Comparison of ENCODE assay signal across 1 cellular context in the genomic region with DNA sequence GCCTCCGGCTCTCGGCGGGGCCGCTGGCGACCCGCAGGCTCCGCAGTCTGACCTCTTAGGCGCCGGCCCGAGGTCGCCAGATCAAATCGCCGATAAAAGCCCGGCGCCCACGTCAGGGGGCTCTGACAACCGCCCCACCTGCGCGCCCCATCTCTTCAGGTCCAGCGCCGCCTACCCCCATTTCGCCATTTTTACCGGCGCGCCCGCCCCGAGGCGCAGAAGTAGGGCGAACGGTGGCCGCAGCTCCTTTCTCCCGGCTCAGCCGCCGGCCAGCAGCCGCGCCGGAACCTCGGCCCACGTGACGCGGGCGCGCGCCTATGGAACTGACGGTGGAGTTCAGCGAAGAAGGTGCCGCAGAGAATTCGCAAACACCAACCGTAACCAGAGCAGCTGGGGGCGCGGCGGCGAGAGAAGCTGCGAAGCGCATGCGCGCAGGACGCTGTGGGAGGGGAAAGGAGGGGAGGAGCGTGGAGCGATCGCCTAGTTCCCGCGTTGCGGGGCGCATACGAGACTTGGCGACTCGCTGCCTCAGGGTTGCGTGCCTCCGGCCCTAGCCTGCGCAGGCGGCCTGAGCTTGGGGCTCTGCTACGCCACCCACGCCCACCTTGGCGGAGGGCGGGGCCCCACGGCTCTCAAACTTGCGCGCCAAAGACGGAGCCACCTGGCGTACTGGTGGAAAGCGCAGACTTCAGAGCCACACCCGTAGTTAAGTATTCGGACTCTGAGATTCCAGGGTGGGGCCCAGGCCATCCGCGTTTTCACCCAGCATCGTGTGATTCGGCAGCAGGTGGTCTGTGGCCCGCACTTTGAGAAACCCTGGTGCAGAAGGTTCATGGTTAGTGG.
A peak's percentile ranks its signal among the peaks of the same experiment; 100 is the strongest.
TF ChIP-seq lines count a peak whose summit lies in the region.

A gene with protein sequence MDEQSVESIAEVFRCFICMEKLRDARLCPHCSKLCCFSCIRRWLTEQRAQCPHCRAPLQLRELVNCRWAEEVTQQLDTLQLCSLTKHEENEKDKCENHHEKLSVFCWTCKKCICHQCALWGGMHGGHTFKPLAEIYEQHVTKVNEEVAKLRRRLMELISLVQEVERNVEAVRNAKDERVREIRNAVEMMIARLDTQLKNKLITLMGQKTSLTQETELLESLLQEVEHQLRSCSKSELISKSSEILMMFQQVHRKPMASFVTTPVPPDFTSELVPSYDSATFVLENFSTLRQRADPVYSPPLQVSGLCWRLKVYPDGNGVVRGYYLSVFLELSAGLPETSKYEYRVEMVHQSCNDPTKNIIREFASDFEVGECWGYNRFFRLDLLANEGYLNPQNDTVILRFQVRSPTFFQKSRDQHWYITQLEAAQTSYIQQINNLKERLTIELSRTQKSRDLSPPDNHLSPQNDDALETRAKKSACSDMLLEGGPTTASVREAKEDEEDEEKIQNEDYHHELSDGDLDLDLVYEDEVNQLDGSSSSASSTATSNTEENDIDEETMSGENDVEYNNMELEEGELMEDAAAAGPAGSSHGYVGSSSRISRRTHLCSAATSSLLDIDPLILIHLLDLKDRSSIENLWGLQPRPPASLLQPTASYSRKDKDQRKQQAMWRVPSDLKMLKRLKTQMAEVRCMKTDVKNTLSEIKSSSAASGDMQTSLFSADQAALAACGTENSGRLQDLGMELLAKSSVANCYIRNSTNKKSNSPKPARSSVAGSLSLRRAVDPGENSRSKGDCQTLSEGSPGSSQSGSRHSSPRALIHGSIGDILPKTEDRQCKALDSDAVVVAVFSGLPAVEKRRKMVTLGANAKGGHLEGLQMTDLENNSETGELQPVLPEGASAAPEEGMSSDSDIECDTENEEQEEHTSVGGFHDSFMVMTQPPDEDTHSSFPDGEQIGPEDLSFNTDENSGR (minus strand): TSS at position 418 of the 843 bp plus-strand sequence. CDS start 419 bp downstream, outside the sequence.

TF ChIP-seq in HepG2, 621 proteins besides CTCF, POLR2A, EP300 and RAD21 (continued from another document and continues in another):
- peak; percentile 70 for TF ChIP-seq ARID5B (CRISPR knock-in tag; IDR thresholded peaks at IDR 0.05)
- peak; percentile 72; the same call in 1 of the 2 replicates for TF ChIP-seq ZNF431 (CRISPR knock-in tag; IDR thresholded peaks at IDR 0.05; ENCODE audit: borderline replicate concordance, low read depth)
- peak; percentile 84 to 93 for TF ChIP-seq HMGXB4 (CRISPR knock-in tag; IDR thresholded peaks at IDR 0.05; ENCODE audit: borderline replicate concordance in 1 of 2, low read depth in 1 of 2)
- peak; percentile 94; the same call in 1 of the 2 replicates for TF ChIP-seq ZNF350 (CRISPR knock-in tag; IDR thresholded peaks at IDR 0.05; ENCODE audit: borderline replicate concordance, low read depth)
- TF ChIP-seq ZNF335 (CRISPR knock-in tag; IDR thresholded peaks at IDR 0.05), result peak; percentile 75; the same call in 1 of the 2 replicates
- TF ChIP-seq SP140L (CRISPR knock-in tag; IDR thresholded peaks at IDR 0.05; ENCODE audit: borderline replicate concordance), result no peak; the same call in 1 of the 2 replicates
- TF ChIP-seq DRAP1 (CRISPR knock-in tag; IDR thresholded peaks at IDR 0.05), result peak; percentile 71
- peak; percentile 88 for TF ChIP-seq PHF21A (CRISPR knock-in tag; IDR thresholded peaks at IDR 0.05)
- TF ChIP-seq TRIM24 (CRISPR knock-in tag; IDR thresholded peaks at IDR 0.05), result no peak
- no peak for TF ChIP-seq FOXA1 (IDR thresholded peaks at IDR 0.05)
- peak; percentile 55; the same call in 1 of the 2 replicates for TF ChIP-seq FOXA1 (CRISPR knock-in tag; IDR thresholded peaks at IDR 0.05)
- TF ChIP-seq RARA (CRISPR knock-in tag; IDR thresholded peaks at IDR 0.05), result no peak; the same call in none of the 2 replicates
- no peak for TF ChIP-seq ATF2 (CRISPR knock-in tag; IDR thresholded peaks at IDR 0.05)
- 0 out of 2 replicates have a peak, but pooled peaks have one; percentile 38 for TF ChIP-seq ZNF616 (CRISPR knock-in tag; IDR thresholded peaks at IDR 0.05; ENCODE audit: low read depth)
- TF ChIP-seq ZFP41 (CRISPR knock-in tag; IDR thresholded peaks at IDR 0.05; ENCODE audit: borderline replicate concordance), result peak; percentile 62; the same call in 1 of the 2 replicates
- peak; percentile 65 for TF ChIP-seq AGO2 (optimal IDR thresholded peaks at IDR 0.05; ENCODE audit: low read depth, low read length)
- TF ChIP-seq TFDP2 (CRISPR knock-in tag; IDR thresholded peaks at IDR 0.05), result peak; percentile 99
- TF ChIP-seq KLF16 (CRISPR knock-in tag; IDR thresholded peaks at IDR 0.05), result peak; percentile 79 to 88; a peak in 3 of 4 replicates
- TF ChIP-seq, protein P1, sequence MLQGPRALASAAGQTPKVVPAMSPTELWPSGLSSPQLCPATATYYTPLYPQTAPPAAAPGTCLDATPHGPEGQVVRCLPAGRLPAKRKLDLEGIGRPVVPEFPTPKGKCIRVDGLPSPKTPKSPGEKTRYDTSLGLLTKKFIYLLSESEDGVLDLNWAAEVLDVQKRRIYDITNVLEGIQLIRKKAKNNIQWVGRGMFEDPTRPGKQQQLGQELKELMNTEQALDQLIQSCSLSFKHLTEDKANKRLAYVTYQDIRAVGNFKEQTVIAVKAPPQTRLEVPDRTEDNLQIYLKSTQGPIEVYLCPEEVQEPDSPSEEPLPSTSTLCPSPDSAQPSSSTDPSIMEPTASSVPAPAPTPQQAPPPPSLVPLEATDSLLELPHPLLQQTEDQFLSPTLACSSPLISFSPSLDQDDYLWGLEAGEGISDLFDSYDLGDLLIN (CRISPR knock-in tag; IDR thresholded peaks at IDR 0.05; ENCODE audit: borderline replicate concordance), result peak; percentile 91; the same call in 1 of the 2 replicates
- TF ChIP-seq ZSCAN22 (CRISPR knock-in tag; IDR thresholded peaks at IDR 0.05), result no peak
- peak; percentile 80; the same call in 1 of the 2 replicates for TF ChIP-seq MED1 (CRISPR knock-in tag; IDR thresholded peaks at IDR 0.05)
- TF ChIP-seq HMG20A (CRISPR knock-in tag; IDR thresholded peaks at IDR 0.05; ENCODE audit: borderline replicate concordance), result no peak
- no peak for TF ChIP-seq ZNF75D (CRISPR knock-in tag; IDR thresholded peaks at IDR 0.05; ENCODE audit: borderline replicate concordance)
- TF ChIP-seq, protein P2, sequence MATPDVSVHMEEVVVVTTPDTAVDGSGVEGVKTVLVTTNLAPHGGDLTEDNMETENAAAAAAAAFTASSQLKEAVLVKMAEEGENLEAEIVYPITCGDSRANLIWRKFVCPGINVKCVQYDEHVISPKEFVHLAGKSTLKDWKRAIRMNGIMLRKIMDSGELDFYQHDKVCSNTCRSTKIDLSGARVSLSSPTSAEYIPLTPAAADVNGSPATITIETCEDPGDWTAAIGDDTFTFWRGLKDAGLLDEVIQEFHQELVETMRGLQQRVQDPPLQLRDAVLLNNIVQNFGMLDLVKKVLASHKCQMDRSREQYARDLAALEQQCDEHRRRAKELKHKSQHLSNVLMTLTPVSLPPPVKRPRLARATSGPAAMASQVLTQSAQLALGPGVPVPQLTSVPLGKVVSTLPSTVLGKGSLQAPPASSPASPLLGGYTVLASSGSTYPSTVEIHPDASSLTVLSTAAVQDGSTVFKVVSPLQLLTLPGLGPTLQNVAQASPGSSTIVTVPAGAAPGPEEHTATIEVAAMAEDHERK (CRISPR knock-in tag; IDR thresholded peaks at IDR 0.05; ENCODE audit: low read depth), result peak; percentile 82
- no peak for TF ChIP-seq ZNF720 (CRISPR knock-in tag; IDR thresholded peaks at IDR 0.05)
- no peak; the same call in 1 of the 2 replicates for TF ChIP-seq STAG1 (CRISPR knock-in tag; IDR thresholded peaks at IDR 0.05)
- 0 out of 2 replicates have a peak, but pooled peaks have one; percentile 75 for TF ChIP-seq ZNF354B (CRISPR knock-in tag; IDR thresholded peaks at IDR 0.05)
- TF ChIP-seq PHF5A (CRISPR knock-in tag; IDR thresholded peaks at IDR 0.05; ENCODE audit: low read depth, unreplicated experiment), result peak; percentile 15
- TF ChIP-seq ZNF230 (CRISPR knock-in tag; IDR thresholded peaks at IDR 0.05), result peak; percentile 72; the same call in 1 of the 2 replicates
- TF ChIP-seq, protein P3, sequence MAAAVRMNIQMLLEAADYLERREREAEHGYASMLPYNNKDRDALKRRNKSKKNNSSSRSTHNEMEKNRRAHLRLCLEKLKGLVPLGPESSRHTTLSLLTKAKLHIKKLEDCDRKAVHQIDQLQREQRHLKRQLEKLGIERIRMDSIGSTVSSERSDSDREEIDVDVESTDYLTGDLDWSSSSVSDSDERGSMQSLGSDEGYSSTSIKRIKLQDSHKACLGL (CRISPR knock-in tag; IDR thresholded peaks at IDR 0.05), result peak; percentile 97
- TF ChIP-seq CREM (IDR thresholded peaks at IDR 0.05), result peak; percentile 1; the same call in 1 of the 2 replicates
- TF ChIP-seq CREM (CRISPR knock-in tag; IDR thresholded peaks at IDR 0.05), result no peak
- TF ChIP-seq SETDB1 (CRISPR knock-in tag; IDR thresholded peaks at IDR 0.05; ENCODE audit: borderline replicate concordance), result no peak
- TF ChIP-seq, protein P4, sequence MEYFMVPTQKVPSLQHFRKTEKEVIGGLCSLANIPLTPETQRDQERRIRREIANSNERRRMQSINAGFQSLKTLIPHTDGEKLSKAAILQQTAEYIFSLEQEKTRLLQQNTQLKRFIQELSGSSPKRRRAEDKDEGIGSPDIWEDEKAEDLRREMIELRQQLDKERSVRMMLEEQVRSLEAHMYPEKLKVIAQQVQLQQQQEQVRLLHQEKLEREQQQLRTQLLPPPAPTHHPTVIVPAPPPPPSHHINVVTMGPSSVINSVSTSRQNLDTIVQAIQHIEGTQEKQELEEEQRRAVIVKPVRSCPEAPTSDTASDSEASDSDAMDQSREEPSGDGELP (IDR thresholded peaks at IDR 0.05; ENCODE audit: borderline replicate concordance, low read depth), result peak; percentile 87
